Comparison of ENCODE assay signal across 24 cellular contexts in the genomic region with DNA sequence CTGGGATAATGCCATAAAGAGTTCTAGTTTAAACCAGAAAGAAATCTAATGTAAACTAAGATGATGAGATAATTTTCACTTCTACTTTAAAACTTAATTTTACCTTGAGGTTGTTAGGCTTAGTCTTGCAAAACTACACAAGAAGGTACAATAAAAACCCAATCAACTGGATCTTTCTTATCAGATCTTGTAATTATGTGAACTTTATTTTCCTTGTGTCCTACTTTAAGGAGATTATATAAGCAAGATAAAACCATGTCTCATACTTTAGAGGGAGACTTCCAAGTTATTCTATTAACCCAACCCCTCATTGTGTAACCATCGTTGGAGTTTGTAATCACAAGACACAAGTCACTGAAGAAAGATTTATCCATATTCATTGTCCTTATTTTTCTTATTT.
A peak's percentile ranks its signal among the peaks of the same experiment; 100 is the strongest.
DNase-seq lines count a peak whose midpoint lies in the region; ATAC-seq and TF ChIP-seq lines count a peak whose summit lies in the region.
"Had no signal": no experiment of that assay in that cellular context is flagged by ENCODE, and none has a peak within 500 bp of the region (broad histone marks: within the 10 kb centered on the region; RNA-seq: fewer than 3 reads in every experiment).

No MANE protein-coding gene starts in this region.

- no peak for ATAC-seq in HG03139 (IDR thresholded peaks at IDR 0.05; ENCODE audit: unreplicated experiment)
- ATAC-seq: A549, GM12878 had no signal

- no peak overlapping the region for H3K27ac Mint-ChIP-seq in neural progenitor cell
- H3K27ac Mint-ChIP-seq: CD14-positive monocyte; CD4-positive, alpha-beta T cell; CD8-positive, alpha-beta memory T cell had no signal

- H3K27ac ChIP-seq in 22Rv1 (peak overlapping the region; percentile 34), VCaP (peak overlapping the region; percentile 93), neural progenitor cell (no peak overlapping the region)
- H3K27ac ChIP-seq: A549; BLaER1 treated with 17β-estradiol and CSF1 and Interleukin-3, amounts not matched to agents 10 nM and 100 nM had no signal

- no peaks in the 10 kb centered on the region for H4K20me1 ChIP-seq in neural progenitor cell (ENCODE audit: low read depth)
- H4K20me1 ChIP-seq: BLaER1 treated with 17β-estradiol and CSF1 and Interleukin-3, amounts not matched to agents 10 nM and 100 nM had no signal

- no peak for TF ChIP-seq CTCF in 22Rv1 (IDR thresholded peaks at IDR 0.05)
- TF ChIP-seq CTCF in VCaP (conservative IDR thresholded peaks at IDR 0.05): no peak
- TF ChIP-seq CTCF in fibroblast of pulmonary artery (IDR thresholded peaks at IDR 0.05; ENCODE audit: low read length, missing control alignments): no peak
- no peak for TF ChIP-seq CTCF in neural progenitor cell (IDR thresholded peaks at IDR 0.05)

- H3K4me1 ChIP-seq in neural progenitor cell: peaks cover 3% of the 10 kb centered on the region
- H3K4me1 ChIP-seq: A549, BE2C had no signal

- no peak overlapping the region for H3K9ac ChIP-seq in neural progenitor cell
- H3K9ac ChIP-seq: BLaER1 treated with 17β-estradiol and CSF1 and Interleukin-3, amounts not matched to agents 10 nM and 100 nM had no signal

- H3K4me2 ChIP-seq in neural progenitor cell: no peak overlapping the region
- H3K4me2 ChIP-seq: A549; BLaER1 treated with 17β-estradiol and CSF1 and Interleukin-3, amounts not matched to agents 10 nM and 100 nM had no signal

- no peaks in the 10 kb centered on the region for H3K79me2 ChIP-seq in neural progenitor cell (ENCODE audit: low read depth)

- DNase-seq in fibroblast of pulmonary artery (ENCODE audit: low read depth) (peak; percentile 3), neural progenitor cell (ENCODE audit: low spot score) (no peak), NCI-H82 (lab: John Stamatoyannopoulos, UW) (no peak), amniotic stem cell (lab: John Stamatoyannopoulos, UW) (no peak), GM19238 (ENCODE audit: insufficient read length, low spot score) (no peak)
- DNase-seq: 8988T; ACHN; AML-193; BE2C; CD4-positive, alpha-beta T cell; CD8-positive, alpha-beta memory T cell; DMS 273 treated with DMSO at 0.1 percent for 48 hours; DMS79; EL; GDM1; GOT3 had no signal

- H3K4me1 Mint-ChIP-seq in neural progenitor cell: peaks cover 15% of the 10 kb centered on the region
- H3K4me1 Mint-ChIP-seq: CD8-positive, alpha-beta memory T cell had no signal

- no peaks in the 10 kb centered on the region for H3K27me3 ChIP-seq in neural progenitor cell
- H3K27me3 ChIP-seq: BE2C; BLaER1 treated with 17β-estradiol and CSF1 and Interleukin-3, amounts not matched to agents 10 nM and 100 nM had no signal

- H3K9me3 ChIP-seq in neural progenitor cell (ENCODE audit: low read depth): no peaks in the 10 kb centered on the region
- H3K9me3 ChIP-seq: A549; BE2C; BLaER1 treated with 17β-estradiol and CSF1 and Interleukin-3, amounts not matched to agents 10 nM and 100 nM; HAP-1 had no signal

- H3K4me3 Mint-ChIP-seq in neural progenitor cell: no peak overlapping the region
- H3K4me3 Mint-ChIP-seq: CD14-positive monocyte; CD4-positive, alpha-beta T cell; CD8-positive, alpha-beta memory T cell had no signal

- H2AFZ ChIP-seq in neural progenitor cell (replicated peaks): peak overlapping the region; percentile 15

- no peaks in the 10 kb centered on the region for H3F3A ChIP-seq in neural progenitor cell (ENCODE audit: low read depth)

- H3K9me3 Mint-ChIP-seq in neural progenitor cell: peaks cover 13% of the 10 kb centered on the region
- H3K9me3 Mint-ChIP-seq: CD4-positive, alpha-beta T cell; CD8-positive, alpha-beta memory T cell had no signal

- H3K27me3 Mint-ChIP-seq in neural progenitor cell (ENCODE audit: insufficient read depth, low read depth): peaks cover 2% of the 10 kb centered on the region

- H3K4me3 ChIP-seq in fibroblast of pulmonary artery (replicated peaks; ENCODE audit: low read depth, low read length) (no peak overlapping the region), neural progenitor cell (no peak overlapping the region)
- H3K4me3 ChIP-seq: A549; BLaER1 treated with 17β-estradiol and CSF1 and Interleukin-3, amounts not matched to agents 10 nM and 100 nM; GM12878; HAP-1 had no signal

- no peaks in the 10 kb centered on the region for H3K36me3 ChIP-seq in neural progenitor cell
- H3K36me3 ChIP-seq: BE2C; BLaER1 treated with 17β-estradiol and CSF1 and Interleukin-3, amounts not matched to agents 10 nM and 100 nM; HAP-1 had no signal

- H3K36me3 Mint-ChIP-seq in neural progenitor cell: peaks cover 13% of the 10 kb centered on the region
- H3K36me3 Mint-ChIP-seq: CD14-positive monocyte; CD8-positive, alpha-beta memory T cell had no signal
